Comparison of ENCODE assay signal across 27 cellular contexts in the genomic region with DNA sequence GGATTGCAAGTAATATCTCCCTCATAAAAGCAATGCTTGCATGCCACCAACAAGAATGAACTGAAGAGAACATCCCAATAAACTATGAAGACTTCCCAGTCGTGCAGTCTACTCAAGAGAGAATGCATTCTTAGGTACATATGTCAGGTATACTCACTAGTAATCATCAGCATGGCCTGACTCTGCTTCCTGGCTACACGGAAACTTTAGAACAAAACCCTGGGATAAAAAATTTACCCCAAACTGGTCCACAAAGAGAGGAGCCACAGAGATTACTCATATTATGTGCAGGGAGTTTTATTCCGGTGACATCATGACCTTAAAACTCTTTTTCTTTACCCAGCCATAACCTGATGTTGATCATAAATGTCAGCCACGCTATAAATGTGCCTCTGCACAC. TPM values are rescaled to one million over a fixed set of nuclear protein-coding genes. Genes with fewer than 3 reads are reported as not detected.
DNase-seq lines count a peak whose midpoint lies in the region; ATAC-seq and TF ChIP-seq lines count a peak whose summit lies in the region.
"Had no signal": no experiment of that assay in that cellular context is flagged by ENCODE, and none has a peak within 500 bp of the region (broad histone marks: within the 10 kb centered on the region; RNA-seq: fewer than 3 reads in every experiment).

No MANE protein-coding gene starts in this region.

- peaks cover 32% of the 10 kb centered on the region for H3F3A ChIP-seq in GM23248 (ENCODE audit: insufficient read depth)
- H3F3A ChIP-seq in smooth muscle cell (ENCODE audit: low read depth), result peaks cover 6% of the 10 kb centered on the region

- H3K9me2 ChIP-seq in GM23248 (ENCODE audit: insufficient read depth), result no peaks in the 10 kb centered on the region

- H3K27me3 ChIP-seq in GM23248 (replicated peaks; ENCODE audit: insufficient read depth) (no peaks in the 10 kb centered on the region), smooth muscle cell (ENCODE audit: low read depth) (no peaks in the 10 kb centered on the region)
- H3K27me3 ChIP-seq: cardiac muscle cell, Peyer's patch, sigmoid colon, tibial nerve had no signal

- 0 out of 2 replicates have a peak overlapping the region, but pooled peaks have one; percentile 22 for H3K27ac ChIP-seq in GM23248
- H3K27ac ChIP-seq in smooth muscle cell (ENCODE audit: low read depth), result peak overlapping the region; percentile 30
- H3K27ac ChIP-seq: C4-2B, cardiac muscle cell, HL-60, Peyer's patch, psoas muscle, sigmoid colon, tibial nerve, WERI-Rb-1 had no signal

- 59 to 64% methylated on average over 4 of the region's 4 CpGs for WGBS in GM23248 (ENCODE audit: low coverage in 1 of 2, low lambda C conversion rate in 2 of 2, missing lambda C conversion rate in 2 of 2), 2 experiments
- WGBS in smooth muscle cell (ENCODE audit: low lambda C conversion rate), result 49% methylated on average over 4 of the region's 4 CpGs

- H3K9me3 ChIP-seq in GM23248 (ENCODE audit: low read depth) (no peaks in the 10 kb centered on the region), smooth muscle cell (replicated peaks; ENCODE audit: low read depth) (no peaks in the 10 kb centered on the region)
- H3K9me3 ChIP-seq: Caco-2, Peyer's patch, psoas muscle, sigmoid colon, tibial nerve had no signal

- no peaks in the 10 kb centered on the region for H4K20me1 ChIP-seq in GM23248 (ENCODE audit: insufficient read depth)
- no peaks in the 10 kb centered on the region for H4K20me1 ChIP-seq in smooth muscle cell (ENCODE audit: low read depth)

- H3K79me2 ChIP-seq in GM23248 (ENCODE audit: insufficient read depth) (no peaks in the 10 kb centered on the region), smooth muscle cell (ENCODE audit: low read depth) (no peaks in the 10 kb centered on the region)

- in situ Hi-C loops in GM23248 (cut with MboI) (no loop called here), KBM-7 (cut with MboI; ENCODE audit: low pct_unique_long_range_greater_than_20kb, low sequenced_read_pairs) (no loop called here)

- TF ChIP-seq CTCF in fibroblast of mammary gland (conservative IDR thresholded peaks at IDR 0.05; ENCODE audit: control insufficient read depth, insufficient read depth, low read depth, low read length), result no peak
- no peak for TF ChIP-seq CTCF in smooth muscle cell (IDR thresholded peaks at IDR 0.05; ENCODE audit: borderline replicate concordance, insufficient read depth, poor library complexity, severe bottlenecking)

- H3K4me3 ChIP-seq in GM23248, result no peak overlapping the region
- H3K4me3 ChIP-seq in fibroblast of mammary gland (ENCODE audit: control insufficient read depth, low read depth, low read length), result no peak overlapping the region
- H3K4me3 ChIP-seq in smooth muscle cell, result no peak overlapping the region
- H3K4me3 ChIP-seq: cardiac muscle cell, Peyer's patch, psoas muscle, sigmoid colon, tibial nerve had no signal

- H3K4me1 ChIP-seq in GM23248 (ENCODE audit: insufficient read depth) (peaks cover 38% of the 10 kb centered on the region), smooth muscle cell (ENCODE audit: low read depth) (no peaks in the 10 kb centered on the region)
- H3K4me1 ChIP-seq: Caco-2, Peyer's patch, psoas muscle, sigmoid colon, tibial nerve had no signal

- H3K9ac ChIP-seq in GM23248, result no peak overlapping the region
- H3K9ac ChIP-seq in smooth muscle cell (ENCODE audit: low read depth), result no peak overlapping the region

- H3K4me2 ChIP-seq in GM23248 (ENCODE audit: unreplicated experiment) (no peak overlapping the region), smooth muscle cell (peak overlapping the region; percentile 51)

- ATAC-seq in GM21381 (IDR thresholded peaks at IDR 0.05; ENCODE audit: unreplicated experiment), result no peak
- ATAC-seq: psoas muscle had no signal

- DNase-seq in GM23248, result peak; percentile 59
- peak; percentile 41 for DNase-seq in NCI-H69 (lab: John Stamatoyannopoulos, UW)
- peak; percentile 37 for DNase-seq in fibroblast of mammary gland (ENCODE audit: low read depth)
- no peak for DNase-seq in smooth muscle cell (lab: John Stamatoyannopoulos, UW; ENCODE audit: unreplicated experiment)
- no peak for DNase-seq in KBM-7
- no peak for DNase-seq in activated CD4-positive, CD25-positive, alpha-beta regulatory T cell (lab: John Stamatoyannopoulos, UW)
- DNase-seq: activated CD4-positive, alpha-beta T cell treated with anti-CD3 and anti-CD28 coated beads for 48 hours; activated T-cell treated with anti-CD3 and anti-CD28 coated beads for 4 hours; Caco-2; Kasumi-1; kidney; naive B cell; NCI-H146; NCI-H446; NCI-H774; Peyer's patch; psoas muscle; sigmoid colon; stimulated activated CD4-positive, alpha-beta T cell treated with anti-CD3 and anti-CD28 coated beads, Interleukin-4, amount 100 ng/mL, for 4 hours; T1000; WERI-Rb-1 had no signal

- H2AFZ ChIP-seq in GM23248 (no peak overlapping the region), smooth muscle cell (ENCODE audit: low read depth) (no peak overlapping the region)

- H3K36me3 ChIP-seq in GM23248 (ENCODE audit: low read depth) (no peaks in the 10 kb centered on the region), smooth muscle cell (ENCODE audit: low read depth) (no peaks in the 10 kb centered on the region)
- H3K36me3 ChIP-seq: cardiac muscle cell, Peyer's patch, sigmoid colon, tibial nerve, WERI-Rb-1 had no signal

RNA-seq across cellular contexts. Expression of a gene that starts 57.5 kb away (rescaled TPM):
- 30.3 and 31.5 TPM in 2 replicates for total RNA-seq in GM23248 (2014; rRNA removed; shearing (Covaris generic))
- polyA plus RNA-seq in GM23248 (2016; fragmentation: Nextera tagmentation; extraction: Ambion mirVana) (8.2 and 8.7 TPM in 2 replicates), smooth muscle cell (27.7 and 31.5 TPM in 2 replicates)
- total RNA-seq in smooth muscle cell, result 99.2 and 114 TPM in 2 replicates
- total RNA-seq: activated T-helper 2 cell treated with anti-CD3 and anti-CD28 coated beads, Interferon-gamma antibody, Interleukin-2, Interleukin-4, amounts not matched to agents 10 μg/mL and 5 μg/mL and 100 μg/mL, durations not matched to agents 14 hours and 24 hours and 36 hours; Caco-2 had no signal

Comparison
In these comparisons a context has a peak if more than half of its experiments do, and no peak if none do; other contexts are left out.
1. DNase-seq: peak in GM23248 (single experiment), NCI-H69 (single experiment) and fibroblast of mammary gland (single experiment); none in smooth muscle cell (single experiment), KBM-7 (single experiment) and activated CD4-positive, CD25-positive, alpha-beta regulatory T cell (0 of 4).